1 cellular context compared by ENCODE assay signal in genomic region chr9:4305065-4305481, GRCh38.
TF ChIP-seq lines count a peak whose summit lies in the region.

No MANE protein-coding gene starts in this region.

TF ChIP-seq in HepG2, 621 proteins besides CTCF, POLR2A, EP300 and RAD21 (continued from another document and continues in another):
- TF ChIP-seq MAX (IDR thresholded peaks at IDR 0.05) (peak; percentile 43; the same call in 1 of the 2 replicates), ZBTB4 (CRISPR knock-in tag; IDR thresholded peaks at IDR 0.05; ENCODE audit: borderline replicate concordance) (no peak), ESRRA (CRISPR knock-in tag; IDR thresholded peaks at IDR 0.05; ENCODE audit: low read depth) (0 out of 2 replicates have a peak, but pooled peaks have one; percentile 40), RFX3 (CRISPR knock-in tag; IDR thresholded peaks at IDR 0.05) (no peak), SCMH1 (CRISPR knock-in tag; IDR thresholded peaks at IDR 0.05; ENCODE audit: borderline replicate concordance) (no peak), RXRB (CRISPR knock-in tag; IDR thresholded peaks at IDR 0.05; ENCODE audit: borderline replicate concordance) (peak; percentile 63; the same call in 1 of the 2 replicates), PHF21A (CRISPR knock-in tag; IDR thresholded peaks at IDR 0.05) (peak; percentile 67), ZNF510 (CRISPR knock-in tag; IDR thresholded peaks at IDR 0.05; ENCODE audit: low read depth) (no peak), RNF2 (conservative IDR thresholded peaks at IDR 0.05; ENCODE audit: low read depth) (0 out of 2 replicates have a peak, but pooled peaks have one; percentile 25), NFE2L2 (IDR thresholded peaks at IDR 0.05; ENCODE audit: low read length) (no peak), RERE (CRISPR knock-in tag; IDR thresholded peaks at IDR 0.05; ENCODE audit: low read depth) (no peak), RBM39 (IDR thresholded peaks at IDR 0.05; ENCODE audit: low read depth, low read length, poor library complexity, severe bottlenecking) (no peak), ZNF10 (CRISPR knock-in tag; IDR thresholded peaks at IDR 0.05; ENCODE audit: borderline replicate concordance, low read depth) (no peak), ZGPAT (CRISPR knock-in tag; IDR thresholded peaks at IDR 0.05) (peak; percentile 44; the same call in 1 of the 2 replicates), ZNF83 (CRISPR knock-in tag; IDR thresholded peaks at IDR 0.05; ENCODE audit: borderline replicate concordance) (no peak), PLSCR1 (CRISPR knock-in tag; IDR thresholded peaks at IDR 0.05; ENCODE audit: borderline replicate concordance) (no peak), ZNF772 (CRISPR knock-in tag; IDR thresholded peaks at IDR 0.05) (0 out of 2 replicates have a peak, but pooled peaks have one; percentile 44), KLF9 (CRISPR knock-in tag; IDR thresholded peaks at IDR 0.05; ENCODE audit: low read depth) (no peak), PCBP1 (IDR thresholded peaks at IDR 0.05; ENCODE audit: borderline replicate concordance, low read depth, low read length) (no peak), HOXA3 (CRISPR knock-in tag; IDR thresholded peaks at IDR 0.05) (peak; percentile 19; the same call in 1 of the 2 replicates), FOXJ3 (CRISPR knock-in tag; IDR thresholded peaks at IDR 0.05; ENCODE audit: borderline replicate concordance) (no peak; the same call in 1 of the 2 replicates), CEBPB (IDR thresholded peaks at IDR 0.05; ENCODE audit: borderline replicate concordance, low read depth, low read length) (peak; percentile 92), ZNF121 (CRISPR knock-in tag; IDR thresholded peaks at IDR 0.05) (no peak; the same call in 1 of the 2 replicates), ZNF550 (CRISPR knock-in tag; IDR thresholded peaks at IDR 0.05; ENCODE audit: borderline replicate concordance) (no peak), ZNF652 (CRISPR knock-in tag; IDR thresholded peaks at IDR 0.05; ENCODE audit: borderline replicate concordance, low read depth) (peak; percentile 44; the same call in 1 of the 2 replicates), MAF1 (CRISPR knock-in tag; IDR thresholded peaks at IDR 0.05; ENCODE audit: borderline replicate concordance) (no peak), ARID5B (CRISPR knock-in tag; IDR thresholded peaks at IDR 0.05) (peak; percentile 84), ZNF607 (CRISPR knock-in tag; IDR thresholded peaks at IDR 0.05; ENCODE audit: borderline replicate concordance) (peak; percentile 53; the same call in 1 of the 2 replicates), ZNF615 (CRISPR knock-in tag; IDR thresholded peaks at IDR 0.05; ENCODE audit: borderline replicate concordance) (no peak), HES4 (CRISPR knock-in tag; IDR thresholded peaks at IDR 0.05; ENCODE audit: borderline replicate concordance) (no peak), TCF7L2 (IDR thresholded peaks at IDR 0.05; ENCODE audit: low read depth, low read length) (no peak), HNF1B (CRISPR knock-in tag; IDR thresholded peaks at IDR 0.05) (peak; percentile 61; the same call in 1 of the 2 replicates), USF2 (IDR thresholded peaks at IDR 0.05; ENCODE audit: low read depth, low read length) (no peak; the same call in 1 of the 2 replicates), USF2 (CRISPR knock-in tag; IDR thresholded peaks at IDR 0.05; ENCODE audit: borderline replicate concordance) (no peak), ZBTB2 (CRISPR knock-in tag; IDR thresholded peaks at IDR 0.05; ENCODE audit: low read depth) (no peak)
